In the genomic region with DNA sequence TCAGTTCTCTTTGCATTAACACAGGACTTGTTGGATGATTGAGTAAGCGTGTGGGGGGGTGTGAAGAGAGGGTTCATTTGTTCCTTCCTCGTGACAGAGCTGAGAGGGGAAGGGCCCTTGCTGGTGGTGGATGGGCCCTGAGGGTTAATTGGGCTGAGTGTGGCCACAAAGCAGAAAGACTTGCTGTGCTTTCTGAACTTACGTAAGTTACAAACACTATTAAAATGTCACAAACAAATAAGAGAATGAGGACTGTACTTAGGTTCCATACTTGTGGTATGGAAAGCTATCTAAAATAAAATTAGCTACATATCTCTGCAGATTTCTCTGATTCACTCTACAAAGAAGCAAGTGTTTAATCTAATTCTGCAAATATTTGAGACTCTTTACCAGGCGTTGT, we compare ENCODE assay signal across 18 cellular contexts.
DNase-seq lines count a peak whose midpoint lies in the region; ATAC-seq and TF ChIP-seq lines count a peak whose summit lies in the region.
"Had no signal": no experiment of that assay in that cellular context is flagged by ENCODE, and none has a peak within 500 bp of the region (broad histone marks: within the 10 kb centered on the region; RNA-seq: fewer than 3 reads in every experiment).

No MANE protein-coding gene starts in this region.

- peaks cover 3 to 9% of the 10 kb centered on the region in 2 donors for H3K9me3 Mint-ChIP-seq in stimulated activated naive B cell treated with anti-CD40 and anti-IgM and Interleukin-4, amounts not matched to agents 10 μg/mL and 1 μg/mL and 100 μg/mL, for 72 hours
- no peaks in the 10 kb centered on the region for H3K9me3 Mint-ChIP-seq in T-helper 2 cell treated with Interferon-gamma antibody and Interleukin-4, amounts not matched to agents 5 μg/mL and 100 μg/mL, for 36 hours
- no peaks in the 10 kb centered on the region for H3K9me3 Mint-ChIP-seq in CD8-positive, alpha-beta memory T cell

- no peak overlapping the region for H2AK9ac ChIP-seq in IMR-90 (replicated peaks; ENCODE audit: low read depth, low read length, poor library complexity)

- no peaks in the 10 kb centered on the region for H3K27me3 Mint-ChIP-seq in stimulated activated naive B cell treated with anti-CD40 and anti-IgM and Interleukin-4, amounts not matched to agents 10 μg/mL and 1 μg/mL and 100 μg/mL, for 72 hours
- no peaks in the 10 kb centered on the region for H3K27me3 Mint-ChIP-seq in T-helper 2 cell treated with Interferon-gamma antibody and Interleukin-4, amounts not matched to agents 5 μg/mL and 100 μg/mL, for 36 hours (ENCODE audit: low read depth)
- no peaks in the 10 kb centered on the region for H3K27me3 Mint-ChIP-seq in CD8-positive, alpha-beta memory T cell
- H3K27me3 Mint-ChIP-seq: activated CD8-positive, alpha-beta memory T cell treated with anti-CD3 and anti-CD28 coated beads, Interleukin-2, amount 10 ng/mL, durations not matched to agents 7 days and 5 days had no signal

- dilution Hi-C loops in IMR-90 (cut with HindIII; ENCODE audit: low sequenced_read_pairs, unreplicated experiment): no loop called here

- no peak overlapping the region for H3K18ac ChIP-seq in IMR-90 (ENCODE audit: low read depth, low read length)

- peaks cover 18% of the 10 kb centered on the region for H3K9me1 ChIP-seq in IMR-90 (ENCODE audit: insufficient read depth, low read length)

- peak overlapping the region; percentile 10 to 33 for H3K4me3 Mint-ChIP-seq in stimulated activated naive B cell treated with anti-CD40 and anti-IgM and Interleukin-4, amounts not matched to agents 10 μg/mL and 1 μg/mL and 100 μg/mL, for 72 hours
- no peak overlapping the region for H3K4me3 Mint-ChIP-seq in T-helper 2 cell treated with Interferon-gamma antibody and Interleukin-4, amounts not matched to agents 5 μg/mL and 100 μg/mL, for 36 hours
- H3K4me3 Mint-ChIP-seq in CD8-positive, alpha-beta memory T cell: no peak overlapping the region
- H3K4me3 Mint-ChIP-seq: activated CD8-positive, alpha-beta memory T cell treated with anti-CD3 and anti-CD28 coated beads, Interleukin-2, amount 10 ng/mL, durations not matched to agents 7 days and 5 days had no signal

- no peak for TF ChIP-seq RAD21 in IMR-90 (IDR thresholded peaks at IDR 0.05; ENCODE audit: low read length)

- H3K36me3 ChIP-seq in IMR-90 (ENCODE audit: control insufficient read depth, insufficient read depth, low read length) (no peaks in the 10 kb centered on the region; the same call in 1 of the 2 replicates), PC-9 (ENCODE audit: low read depth) (no peaks in the 10 kb centered on the region), MG63 (no peaks in the 10 kb centered on the region)
- H3K36me3 ChIP-seq in CD8-positive, alpha-beta memory T cell (ENCODE audit: insufficient read depth, low read length): no peaks in the 10 kb centered on the region
- H3K36me3 ChIP-seq: cardiac muscle cell had no signal

- H4K20me1 ChIP-seq in IMR-90 (ENCODE audit: insufficient read depth, low read length): peaks cover 51% of the 10 kb centered on the region
- no peaks in the 10 kb centered on the region for H4K20me1 ChIP-seq in PC-9 (ENCODE audit: insufficient read depth)

- intact Hi-C loops in IMR-90 (cut with micrococcal nuclease): no loop called here
- intact Hi-C loops in PC-9 (cut with micrococcal nuclease; ENCODE audit: unreplicated experiment): no loop called here

- WGBS in IMR-90 (ENCODE audit: extremely low coverage in 2 of 2, insufficient read length in 1 of 2), 2 experiments: no CpG with 5 or more reads among the region's 4 CpGs

- no peak overlapping the region for H4K91ac ChIP-seq in IMR-90 (ENCODE audit: insufficient read depth, low read depth, low read length)

- no peak overlapping the region for H2AFZ ChIP-seq in IMR-90 (replicated peaks; ENCODE audit: low read length, poor library complexity)
- H2AFZ ChIP-seq in PC-9: no peak overlapping the region

- no peaks in the 10 kb centered on the region for H3K9me3 ChIP-seq in IMR-90 (ENCODE audit: control insufficient read depth, insufficient read depth, low read length)
- no peaks in the 10 kb centered on the region for H3K9me3 ChIP-seq in PC-9 (ENCODE audit: insufficient read depth, low read depth)
- no peaks in the 10 kb centered on the region for H3K9me3 ChIP-seq in MG63
- H3K9me3 ChIP-seq in CD8-positive, alpha-beta memory T cell (ENCODE audit: low read length): no peaks in the 10 kb centered on the region

- peak; percentile 33; the same call in 1 of the 2 replicates for ATAC-seq in IMR-90 (ENCODE audit: low read depth)
- ATAC-seq in stimulated activated naive B cell treated with anti-CD40 and anti-IgM and Interleukin-4, amounts not matched to agents 10 μg/mL and 1 μg/mL and 100 μg/mL, for 72 hours (replicated peaks): peak; percentile 41 to 57
- ATAC-seq: activated CD8-positive, alpha-beta memory T cell treated with anti-CD3 and anti-CD28 coated beads, Interleukin-2, amount 10 ng/mL, durations not matched to agents 7 days and 5 days; K562 had no signal

- H3K9ac ChIP-seq in IMR-90 (ENCODE audit: low read depth, low read length): no peak overlapping the region

- no peak overlapping the region for H3K4me3 ChIP-seq in IMR-90 (ENCODE audit: insufficient read depth, low read depth, low read length)
- no peak overlapping the region for H3K4me3 ChIP-seq in PC-9
- no peak overlapping the region for H3K4me3 ChIP-seq in MG63
- H3K4me3 ChIP-seq in CD8-positive, alpha-beta memory T cell (ENCODE audit: low read length): no peak overlapping the region
- H3K4me3 ChIP-seq: cardiac muscle cell, K562, SK-N-MC had no signal

- BruUV-seq in IMR-90 (replicated peaks; lab: Mats Ljungman, UMichigan) (no TSS peak), PC-9 (replicated peaks; lab: Mats Ljungman, UMichigan) (no TSS peak)

- H3K79me1 ChIP-seq in IMR-90 (ENCODE audit: low read depth in 1 of 2, low read length in 2 of 2): peaks cover 29 to 76% of the 10 kb centered on the region in 2 experiments

- H2BK15ac ChIP-seq in IMR-90 (ENCODE audit: low read depth, low read length): no peak overlapping the region

- POLR2A ChIA-PET in IMR-90 (lab: Charles Lee; ENCODE audit: unreplicated experiment): no interaction called here
- POLR2A ChIA-PET in PC-9 (lab: Charles Lee; ENCODE audit: unreplicated experiment): no interaction called here
- POLR2A ChIA-PET in CD8-positive, alpha-beta memory T cell (lab: Charles Lee): no interaction called here

- no peak overlapping the region for H2BK5ac ChIP-seq in IMR-90 (ENCODE audit: low read depth, low read length, poor library complexity, severe bottlenecking)

- TF ChIP-seq CTCF in IMR-90 (conservative IDR thresholded peaks at IDR 0.05; ENCODE audit: low read depth, low read length): no peak
- TF ChIP-seq CTCF in PC-9 (conservative IDR thresholded peaks at IDR 0.05): no peak

- peaks cover 39 to 82% of the 10 kb centered on the region in 2 donors for H3K4me1 Mint-ChIP-seq in stimulated activated naive B cell treated with anti-CD40 and anti-IgM and Interleukin-4, amounts not matched to agents 10 μg/mL and 1 μg/mL and 100 μg/mL, for 72 hours
- peaks cover 23% of the 10 kb centered on the region for H3K4me1 Mint-ChIP-seq in T-helper 2 cell treated with Interferon-gamma antibody and Interleukin-4, amounts not matched to agents 5 μg/mL and 100 μg/mL, for 36 hours (ENCODE audit: low read depth)
- peaks cover 12 to 28% (median 19%) of the 10 kb centered on the region in 3 donors for H3K4me1 Mint-ChIP-seq in CD8-positive, alpha-beta memory T cell

- TF ChIP-seq POLR2A in IMR-90 (IDR thresholded peaks at IDR 0.05; ENCODE audit: low read depth, low read length): no peak

- in situ Hi-C loops in IMR-90 (cut with MboI; ENCODE audit: low sequenced_read_pairs): no loop called here

- H3K36me3 Mint-ChIP-seq in stimulated activated naive B cell treated with anti-CD40 and anti-IgM and Interleukin-4, amounts not matched to agents 10 μg/mL and 1 μg/mL and 100 μg/mL, for 72 hours: peaks cover 7 to 32% of the 10 kb centered on the region in 2 donors
- H3K36me3 Mint-ChIP-seq in T-helper 2 cell treated with Interferon-gamma antibody and Interleukin-4, amounts not matched to agents 5 μg/mL and 100 μg/mL, for 36 hours (ENCODE audit: low read depth): no peaks in the 10 kb centered on the region
- H3K36me3 Mint-ChIP-seq in CD8-positive, alpha-beta memory T cell: peaks cover 0 to 6% (median 0%) of the 10 kb centered on the region in 3 donors

- peak overlapping the region; percentile 75 for H3K27ac Mint-ChIP-seq in stimulated activated naive B cell treated with anti-CD40 and anti-IgM and Interleukin-4, amounts not matched to agents 10 μg/mL and 1 μg/mL and 100 μg/mL, for 72 hours
- no peak overlapping the region for H3K27ac Mint-ChIP-seq in T-helper 2 cell treated with Interferon-gamma antibody and Interleukin-4, amounts not matched to agents 5 μg/mL and 100 μg/mL, for 36 hours
- H3K27ac Mint-ChIP-seq in CD8-positive, alpha-beta memory T cell: peak overlapping the region in 3 of 8 donors; percentile 0 to 58 (median 27)
- H3K27ac Mint-ChIP-seq: activated CD8-positive, alpha-beta memory T cell treated with anti-CD3 and anti-CD28 coated beads, Interleukin-2, amount 10 ng/mL, durations not matched to agents 7 days and 5 days had no signal

- no peak overlapping the region for H4K5ac ChIP-seq in IMR-90 (ENCODE audit: low read depth, low read length)

- CTCF ChIA-PET in IMR-90 (lab: Yijun Ruan, JAX) (no interaction called here), PC-9 (lab: Charles Lee) (interaction anchor here (0.7 kb wide), 1 partner anchor 319 kb away, joined by 3 read pairs; no protein-coding TSS in a partner anchor)
- CTCF ChIA-PET in CD8-positive, alpha-beta memory T cell (lab: Charles Lee): no interaction called here

- H3K27me3 ChIP-seq in IMR-90 (ENCODE audit: control insufficient read depth, insufficient read depth, low read length): no peaks in the 10 kb centered on the region
- H3K27me3 ChIP-seq in PC-9 (ENCODE audit: insufficient read depth, low read depth): no peaks in the 10 kb centered on the region
- H3K27me3 ChIP-seq in MG63: no peaks in the 10 kb centered on the region
- H3K27me3 ChIP-seq in CD8-positive, alpha-beta memory T cell (ENCODE audit: insufficient read depth, low read length, poor library complexity, severe bottlenecking): no peaks in the 10 kb centered on the region
- H3K27me3 ChIP-seq: cardiac muscle cell had no signal

- no peak overlapping the region for H2BK120ac ChIP-seq in IMR-90 (ENCODE audit: low read depth, low read length)

- no peak overlapping the region for H3K56ac ChIP-seq in IMR-90 (ENCODE audit: extremely low read depth, insufficient read depth, low read length)

- H4K8ac ChIP-seq in IMR-90 (ENCODE audit: low read depth in 2 of 2, low read length in 2 of 2): no peak overlapping the region

- H3K9me2 ChIP-seq in PC-9 (ENCODE audit: insufficient read depth): no peaks in the 10 kb centered on the region

- no peak overlapping the region for H2BK20ac ChIP-seq in IMR-90 (ENCODE audit: low read depth, low read length)

- H3K27ac ChIP-seq in IMR-90 (ENCODE audit: insufficient read depth, low read length) (no peak overlapping the region), PC-9 (peak overlapping the region; percentile 17; the same call in 1 of the 2 replicates)
- no peak overlapping the region for H3K27ac ChIP-seq in CD8-positive, alpha-beta memory T cell (ENCODE audit: low read depth, low read length)
- H3K27ac ChIP-seq: cardiac muscle cell, SK-N-MC, VCaP had no signal

- H3K4me1 ChIP-seq in IMR-90 (ENCODE audit: control insufficient read depth, insufficient read depth, low read length) (peaks cover 13% of the 10 kb centered on the region), PC-9 (replicated peaks; ENCODE audit: insufficient read depth) (peaks cover 15% of the 10 kb centered on the region; the same call in 1 of the 2 replicates)
- H3K4me1 ChIP-seq in CD8-positive, alpha-beta memory T cell (ENCODE audit: insufficient read depth, low read length): peaks cover 6% of the 10 kb centered on the region

- no peak for DNase-seq in IMR-90
- DNase-seq in PC-9: peak in 1 of 2 experiments; percentile 67
- DNase-seq in islet precursor cell: peak; percentile 69
- peak; percentile 18 for DNase-seq in stimulated activated naive B cell treated with anti-CD40 and anti-IgM and Interleukin-4, amounts not matched to agents 10 μg/mL and 1 μg/mL and 100 μg/mL, for 72 hours
- DNase-seq in T-helper 2 cell treated with Interferon-gamma antibody and Interleukin-4, amounts not matched to agents 5 μg/mL and 100 μg/mL, for 36 hours (ENCODE audit: low spot score): no peak
- no peak for DNase-seq in MG63
- DNase-seq in CD8-positive, alpha-beta memory T cell: no peak
- DNase-seq: activated CD8-positive, alpha-beta memory T cell treated with anti-CD3 and anti-CD28 coated beads, Interleukin-2, amount 10 ng/mL, durations not matched to agents 7 days and 5 days; activated naive CD4-positive, alpha-beta T cell; glutamatergic neuron; kidney; NCI-H187; right cardiac atrium; stimulated activated CD4-positive, alpha-beta T cell treated with anti-CD3 and anti-CD28 coated beads, Interleukin-4, amount 100 ng/mL, for 1 hour had no signal

- peak overlapping the region; percentile 48; the same call in 1 of the 2 replicates for H3K4ac ChIP-seq in IMR-90 (ENCODE audit: low read depth, low read length)

- no peaks in the 10 kb centered on the region for H3F3A ChIP-seq in PC-9 (ENCODE audit: insufficient read depth, low read depth)

- H3K79me2 ChIP-seq in PC-9 (ENCODE audit: low read depth): no peaks in the 10 kb centered on the region; the same call in 1 of the 2 replicates

- no peak overlapping the region for H2AK5ac ChIP-seq in IMR-90 (ENCODE audit: low read depth, low read length)

- H3K4me2 ChIP-seq in IMR-90 (ENCODE audit: low read depth, low read length) (peak overlapping the region; percentile 5; the same call in 1 of the 2 replicates), PC-9 (no peak overlapping the region)

- H3K14ac ChIP-seq in IMR-90 (replicated peaks; ENCODE audit: low read depth, low read length): peak overlapping the region; percentile 56; the same call in 1 of the 2 replicates

- peak overlapping the region; percentile 74 for H3K23ac ChIP-seq in IMR-90 (ENCODE audit: low read depth, low read length)

Comparison
In these comparisons a context has a peak if more than half of its experiments do, and no peak if none do; other contexts are left out.
1. DNase-seq: peak in islet precursor cell (single experiment) and stimulated activated naive B cell treated with anti-CD40 and anti-IgM and Interleukin-4, amounts not matched to agents 10 μg/mL and 1 μg/mL and 100 μg/mL, for 72 hours (single experiment); none in IMR-90 (single experiment), T-helper 2 cell treated with Interferon-gamma antibody and Interleukin-4, amounts not matched to agents 5 μg/mL and 100 μg/mL, for 36 hours (single experiment), MG63 (single experiment) and CD8-positive, alpha-beta memory T cell (0 of 5).
2. H3K4me3 Mint-ChIP-seq: peak in stimulated activated naive B cell treated with anti-CD40 and anti-IgM and Interleukin-4, amounts not matched to agents 10 μg/mL and 1 μg/mL and 100 μg/mL, for 72 hours (2 of 2); none in T-helper 2 cell treated with Interferon-gamma antibody and Interleukin-4, amounts not matched to agents 5 μg/mL and 100 μg/mL, for 36 hours (single experiment) and CD8-positive, alpha-beta memory T cell (0 of 7).